ENCODE assay signal across 13 cellular contexts in genomic region chr2:190978389-190979053, GRCh38. TPM values are rescaled to one million over a fixed set of nuclear protein-coding genes. Genes with fewer than 3 reads are reported as not detected.
DNase-seq lines count a peak whose midpoint lies in the region; ATAC-seq and TF ChIP-seq lines count a peak whose summit lies in the region.
"Had no signal": no experiment of that assay in that cellular context is flagged by ENCODE, and none has a peak within 500 bp of the region (broad histone marks: within the 10 kb centered on the region; RNA-seq: fewer than 3 reads in every experiment).

No MANE protein-coding gene starts in this region.

- POLR2A ChIA-PET in SK-N-SH (lab: Yijun Ruan, JAX): no interaction called here

- H3K27ac ChIP-seq in SK-N-SH (ENCODE audit: low read depth in 2 of 2, low read length in 1 of 2) (peak overlapping the region; percentile 87 to 93; a peak in 3 of 4 replicates), testis (no peak overlapping the region)
- H3K27ac ChIP-seq: colonic mucosa had no signal

- H3K4me1 Mint-ChIP-seq in stimulated activated naive CD8-positive, alpha-beta T cell treated with anti-CD3 and anti-CD28 coated beads, Interleukin-15, Interleukin-2, amounts not matched to agents 100 ng/mL and 50 ng/mL, for 24 hours (ENCODE audit: low read depth): peaks cover 65% of the 10 kb centered on the region
- peaks cover 80% of the 10 kb centered on the region for H3K4me1 Mint-ChIP-seq in stimulated activated naive CD8-positive, alpha-beta T cell treated with anti-CD3 and anti-CD28 coated beads, Interleukin-15, amount 100 ng/mL, for 72 hours
- peaks cover 44% of the 10 kb centered on the region for H3K4me1 Mint-ChIP-seq in endothelial cell (ENCODE audit: unreplicated experiment)
- H3K4me1 Mint-ChIP-seq: neural crest cell had no signal

- TF ChIP-seq RAD21 in SK-N-SH (IDR thresholded peaks at IDR 0.05; ENCODE audit: low read length): no peak

- H3K27me3 ChIP-seq in SK-N-SH (ENCODE audit: insufficient read depth) (no peaks in the 10 kb centered on the region), testis (no peaks in the 10 kb centered on the region)
- H3K27me3 ChIP-seq: colonic mucosa had no signal

- H3K36me3 Mint-ChIP-seq in stimulated activated naive CD8-positive, alpha-beta T cell treated with anti-CD3 and anti-CD28 coated beads, Interleukin-15, Interleukin-2, amounts not matched to agents 100 ng/mL and 50 ng/mL, for 24 hours (ENCODE audit: low read depth): peaks cover 98% of the 10 kb centered on the region
- peaks cover 44% of the 10 kb centered on the region for H3K36me3 Mint-ChIP-seq in endothelial cell (ENCODE audit: low read depth, unreplicated experiment)

- peak overlapping the region; percentile 12 for H3K4me3 Mint-ChIP-seq in stimulated activated naive CD8-positive, alpha-beta T cell treated with anti-CD3 and anti-CD28 coated beads, Interleukin-15, Interleukin-2, amounts not matched to agents 100 ng/mL and 50 ng/mL, for 24 hours
- no peak overlapping the region for H3K4me3 Mint-ChIP-seq in stimulated activated naive CD8-positive, alpha-beta T cell treated with anti-CD3 and anti-CD28 coated beads, Interleukin-15, amount 100 ng/mL, for 72 hours
- no peak overlapping the region for H3K4me3 Mint-ChIP-seq in endothelial cell (ENCODE audit: unreplicated experiment)
- H3K4me3 Mint-ChIP-seq: neural crest cell had no signal

- ATAC-seq in stimulated activated naive CD8-positive, alpha-beta T cell treated with anti-CD3 and anti-CD28 coated beads, Interleukin-15, amount 100 ng/mL, for 72 hours: no peak
- no peak for ATAC-seq in GM19463 (IDR thresholded peaks at IDR 0.05; ENCODE audit: unreplicated experiment)
- no peak for ATAC-seq in HG03196 (IDR thresholded peaks at IDR 0.05; ENCODE audit: unreplicated experiment)
- ATAC-seq: Panc1 had no signal

- WGBS in SK-N-SH (ENCODE audit: low lambda C conversion rate): 73% methylated on average over 16 of the region's 17 CpGs
- 91 to 95% methylated on average over 17 of the region's 17 CpGs for WGBS in testis, 2 donors

- H3K27me3 Mint-ChIP-seq in stimulated activated naive CD8-positive, alpha-beta T cell treated with anti-CD3 and anti-CD28 coated beads, Interleukin-15, Interleukin-2, amounts not matched to agents 100 ng/mL and 50 ng/mL, for 24 hours: no peaks in the 10 kb centered on the region
- H3K27me3 Mint-ChIP-seq in stimulated activated naive CD8-positive, alpha-beta T cell treated with anti-CD3 and anti-CD28 coated beads, Interleukin-15, amount 100 ng/mL, for 72 hours: no peaks in the 10 kb centered on the region
- H3K27me3 Mint-ChIP-seq in endothelial cell (ENCODE audit: unreplicated experiment): peaks cover 2% of the 10 kb centered on the region

- H2AFZ ChIP-seq in SK-N-SH (ENCODE audit: low read depth): no peak overlapping the region

- H3K4me1 ChIP-seq in SK-N-SH (ENCODE audit: control insufficient read depth in 1 of 2, insufficient read depth in 2 of 2, low read depth in 1 of 2, low read length in 1 of 2) (peaks cover 17 to 21% of the 10 kb centered on the region in 2 experiments), testis (peaks cover 17% of the 10 kb centered on the region)
- H3K4me1 ChIP-seq: colonic mucosa had no signal

- H3K4me2 ChIP-seq in SK-N-SH: peak overlapping the region; percentile 32; the same call in 1 of the 2 replicates

- no peaks in the 10 kb centered on the region for H3K79me2 ChIP-seq in SK-N-SH (ENCODE audit: insufficient read depth)

- intact Hi-C loops in testis (cut with DNase I; ENCODE audit: low total_unique reads): no loop called here

- peak overlapping the region; percentile 78 for H3K27ac Mint-ChIP-seq in stimulated activated naive CD8-positive, alpha-beta T cell treated with anti-CD3 and anti-CD28 coated beads, Interleukin-15, Interleukin-2, amounts not matched to agents 100 ng/mL and 50 ng/mL, for 24 hours
- H3K27ac Mint-ChIP-seq in stimulated activated naive CD8-positive, alpha-beta T cell treated with anti-CD3 and anti-CD28 coated beads, Interleukin-15, amount 100 ng/mL, for 72 hours: no peak overlapping the region
- H3K27ac Mint-ChIP-seq in endothelial cell (ENCODE audit: unreplicated experiment): peak overlapping the region; percentile 25

- no peak for DNase-seq in stimulated activated naive CD8-positive, alpha-beta T cell treated with anti-CD3 and anti-CD28 coated beads, Interleukin-15, amount 100 ng/mL, for 72 hours
- no peak for DNase-seq in SK-N-SH
- no peak for DNase-seq in endothelial cell (ENCODE audit: low spot score)
- DNase-seq in stimulated activated CD4-positive, alpha-beta T cell treated with anti-CD3 and anti-CD28 coated beads, Interleukin-2, amount 100 ng/mL, for 24 hours: no peak
- DNase-seq in testis: no peak
- DNase-seq: colonic mucosa; NCI-H2107; stimulated activated CD8-positive, alpha-beta memory T cell treated with anti-CD3 and anti-CD28 coated beads, Interleukin-4, amount 100 ng/mL, for 48 hours had no signal

- peaks cover 22% of the 10 kb centered on the region for H3F3A ChIP-seq in SK-N-SH (replicated peaks; ENCODE audit: insufficient read depth)

- TF ChIP-seq POLR2A in testis (IDR thresholded peaks at IDR 0.05): no peak

- TF ChIP-seq EP300 in SK-N-SH (IDR thresholded peaks at IDR 0.05; ENCODE audit: borderline replicate concordance in 1 of 2, low read depth in 1 of 2, low read length in 1 of 2): peak; percentile 29 to 94; a peak in 2 of 4 replicates

- no peak for TF ChIP-seq CTCF in SK-N-SH (IDR thresholded peaks at IDR 0.05)
- TF ChIP-seq CTCF in endothelial cell (IDR thresholded peaks at IDR 0.05; ENCODE audit: unreplicated experiment): no peak
- no peak for TF ChIP-seq CTCF in testis (IDR thresholded peaks at IDR 0.05)

- H3K36me3 ChIP-seq in SK-N-SH (replicated peaks in 1 of 2; ENCODE audit: control insufficient read depth in 1 of 2, insufficient read depth in 2 of 2, low read length in 1 of 2) (peaks cover 74 to 100% of the 10 kb centered on the region in 2 experiments), testis (ENCODE audit: low read depth, missing control alignments) (no peaks in the 10 kb centered on the region)

- no peaks in the 10 kb centered on the region for H4K20me1 ChIP-seq in SK-N-SH (ENCODE audit: insufficient read depth)

- H3K9me3 ChIP-seq in SK-N-SH: no peaks in the 10 kb centered on the region
- H3K9me3 ChIP-seq in testis: no peaks in the 10 kb centered on the region
- H3K9me3 ChIP-seq: colonic mucosa had no signal

- no peak overlapping the region for H3K4me3 ChIP-seq in SK-N-SH (ENCODE audit: low read depth in 2 of 2, low read length in 1 of 2)
- no peak overlapping the region for H3K4me3 ChIP-seq in testis
- H3K4me3 ChIP-seq: colonic mucosa had no signal

- H3K9me3 Mint-ChIP-seq in stimulated activated naive CD8-positive, alpha-beta T cell treated with anti-CD3 and anti-CD28 coated beads, Interleukin-15, Interleukin-2, amounts not matched to agents 100 ng/mL and 50 ng/mL, for 24 hours: no peaks in the 10 kb centered on the region
- no peaks in the 10 kb centered on the region for H3K9me3 Mint-ChIP-seq in stimulated activated naive CD8-positive, alpha-beta T cell treated with anti-CD3 and anti-CD28 coated beads, Interleukin-15, amount 100 ng/mL, for 72 hours
- H3K9me3 Mint-ChIP-seq in endothelial cell (ENCODE audit: unreplicated experiment): no peaks in the 10 kb centered on the region
- H3K9me3 Mint-ChIP-seq: neural crest cell had no signal

- CTCF ChIA-PET in SK-N-SH (lab: Yijun Ruan, JAX): interaction anchor here (0.6 to 1.4 kb wide), 3 partner anchors 13 to 198 kb away, joined by 4 read pairs; no protein-coding TSS in a partner anchor

- no peaks in the 10 kb centered on the region for H3K9me2 ChIP-seq in SK-N-SH

- H3K9ac ChIP-seq in SK-N-SH: no peak overlapping the region

TF ChIP-seq in SK-N-SH, 30 proteins besides CTCF, POLR2A, EP300 and RAD21 (continues in another document):
- peak; percentile 98 for TF ChIP-seq JUND (IDR thresholded peaks at IDR 0.05)
- TF ChIP-seq NRF1 (IDR thresholded peaks at IDR 0.05; ENCODE audit: low read depth, low read length): no peak
- no peak for TF ChIP-seq CHD2 (IDR thresholded peaks at IDR 0.05; ENCODE audit: low read length, partially characterized antibody)
- peak; percentile 38; the same call in 1 of the 2 replicates for TF ChIP-seq TAF1 (IDR thresholded peaks at IDR 0.05; ENCODE audit: borderline replicate concordance, low read depth, low read length)
- TF ChIP-seq MXI1 (IDR thresholded peaks at IDR 0.05; ENCODE audit: low read depth, low read length): no peak
- TF ChIP-seq USF2 (IDR thresholded peaks at IDR 0.05; ENCODE audit: borderline replicate concordance, low read depth, low read length): no peak
- peak; percentile 90 for TF ChIP-seq RXRA (IDR thresholded peaks at IDR 0.05; ENCODE audit: borderline replicate concordance, low read depth)
- no peak for TF ChIP-seq EZH2phosphoT487 (IDR thresholded peaks at IDR 0.05; ENCODE audit: borderline replicate concordance, low read depth)
- TF ChIP-seq SMC3 (IDR thresholded peaks at IDR 0.05; ENCODE audit: low read depth, low read length): no peak
- peak; percentile 81; the same call in 1 of the 2 replicates for TF ChIP-seq ZBTB33 (IDR thresholded peaks at IDR 0.05; ENCODE audit: borderline replicate concordance, low read depth)

RNA-seq across cellular contexts. Expression of gene STAT1, which starts 35.5 kb away (rescaled TPM):
- 22.1 and 26.9 TPM in 2 replicates for polyA plus RNA-seq in SK-N-SH (2012; rRNA removed)
- 25.8 and 27.2 TPM in 2 replicates for polyA plus RNA-seq in SK-N-SH (2012; cell fraction: cytosol; rRNA removed)
- 25.9 and 30.7 TPM in 2 replicates for polyA plus RNA-seq in SK-N-SH (2012; cell fraction: nucleus; rRNA removed)
- 30.1 TPM for total RNA-seq in endothelial cell (ENCODE audit: unreplicated experiment)
- 10 to 100 TPM; 52.7 to 60.5 TPM for total RNA-seq in testis
- 87.1 TPM for polyA plus RNA-seq in testis (ENCODE audit: insufficient read depth, low read depth, low replicate concordance)

Comparison
In these comparisons a context has a peak if more than half of its experiments do, and no peak if none do; other contexts are left out.
1. H3K27ac Mint-ChIP-seq: peak in stimulated activated naive CD8-positive, alpha-beta T cell treated with anti-CD3 and anti-CD28 coated beads, Interleukin-15, Interleukin-2, amounts not matched to agents 100 ng/mL and 50 ng/mL, for 24 hours (single experiment) and endothelial cell (single experiment); none in stimulated activated naive CD8-positive, alpha-beta T cell treated with anti-CD3 and anti-CD28 coated beads, Interleukin-15, amount 100 ng/mL, for 72 hours (0 of 2).
2. H3K27ac ChIP-seq: peak in SK-N-SH (2 of 2); none in testis (0 of 2).